Comparison of ENCODE assay signal across 19 cellular contexts in the genomic region with DNA sequence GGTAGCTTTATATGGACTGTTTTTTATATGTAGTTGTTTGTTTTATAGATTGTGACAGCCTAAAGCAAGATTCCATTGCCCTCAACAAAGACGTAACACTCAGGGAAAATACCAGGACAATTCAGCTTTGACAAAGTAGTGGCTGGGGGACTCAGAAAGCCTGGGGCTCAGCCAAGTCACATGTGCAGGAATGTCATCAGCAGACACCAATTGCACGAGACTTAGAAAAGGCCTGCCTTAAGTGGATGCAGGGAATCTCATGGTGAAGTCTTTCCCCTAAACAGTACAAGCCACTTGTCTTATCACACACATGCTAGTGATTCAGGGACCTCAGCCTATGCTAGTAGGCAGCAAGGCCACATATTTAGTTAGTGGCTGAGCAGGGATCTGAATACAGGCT.
A peak's percentile ranks its signal among the peaks of the same experiment; 100 is the strongest.
DNase-seq lines count a peak whose midpoint lies in the region; ATAC-seq and TF ChIP-seq lines count a peak whose summit lies in the region.
"Had no signal": no experiment of that assay in that cellular context is flagged by ENCODE, and none has a peak within 500 bp of the region (broad histone marks: within the 10 kb centered on the region; RNA-seq: fewer than 3 reads in every experiment).

No MANE protein-coding gene starts in this region.

- no peaks in the 10 kb centered on the region for H3K4me1 ChIP-seq in uterus

- H3K27ac ChIP-seq in uterus = peak overlapping the region; percentile 72 to 87
- H3K27ac ChIP-seq: RWPE1 had no signal

- peaks cover 23% of the 10 kb centered on the region for H3K4me1 Mint-ChIP-seq in mesothelial cell of epicardium
- H3K4me1 Mint-ChIP-seq: activated CD4-positive, alpha-beta T cell treated with anti-CD3 and anti-CD28 coated beads, Interleukin-2, amount 10 ng/mL, durations not matched to agents 24 days and 14 days; naive B cell had no signal

- H3K9me3 Mint-ChIP-seq in mesothelial cell of epicardium = peaks cover 3% of the 10 kb centered on the region
- H3K9me3 Mint-ChIP-seq: activated CD4-positive, alpha-beta T cell treated with anti-CD3 and anti-CD28 coated beads, Interleukin-2, amount 10 ng/mL, durations not matched to agents 24 days and 14 days; CD8-positive, alpha-beta T cell; naive B cell; T-helper 2 cell treated with Interferon-gamma antibody and Interleukin-4, amounts not matched to agents 5 μg/mL and 100 μg/mL, for 36 hours had no signal

- H3K36me3 Mint-ChIP-seq in mesothelial cell of epicardium = no peaks in the 10 kb centered on the region
- H3K36me3 Mint-ChIP-seq: CD8-positive, alpha-beta T cell; naive B cell had no signal

- no peak for ATAC-seq in GM21447 (IDR thresholded peaks at IDR 0.05; ENCODE audit: unreplicated experiment)
- ATAC-seq: CD8-positive, alpha-beta T cell; HCT116 had no signal

- no peaks in the 10 kb centered on the region for H3K36me3 ChIP-seq in uterus

- no peaks in the 10 kb centered on the region for H3K27me3 Mint-ChIP-seq in mesothelial cell of epicardium (ENCODE audit: low read depth)

- no peak overlapping the region for H3K4me3 Mint-ChIP-seq in mesothelial cell of epicardium
- H3K4me3 Mint-ChIP-seq: activated CD4-positive, alpha-beta T cell treated with anti-CD3 and anti-CD28 coated beads, Interleukin-2, amount 10 ng/mL, durations not matched to agents 24 days and 14 days; CD8-positive, alpha-beta T cell; naive B cell; T-helper 2 cell treated with Interferon-gamma antibody and Interleukin-4, amounts not matched to agents 5 μg/mL and 100 μg/mL, for 36 hours had no signal

- H3K27me3 ChIP-seq in uterus = no peaks in the 10 kb centered on the region

- H3K4me3 ChIP-seq in uterus = no peak overlapping the region

- intact Hi-C loops in uterus (cut with DNase I; ENCODE audit: low total_unique reads) = no loop called here

- peak overlapping the region; percentile 73 for H3K27ac Mint-ChIP-seq in mesothelial cell of epicardium
- H3K27ac Mint-ChIP-seq: activated CD4-positive, alpha-beta T cell treated with anti-CD3 and anti-CD28 coated beads, Interleukin-2, amount 10 ng/mL, durations not matched to agents 24 days and 14 days; CD8-positive, alpha-beta T cell; naive B cell; T-helper 2 cell treated with Interferon-gamma antibody and Interleukin-4, amounts not matched to agents 5 μg/mL and 100 μg/mL, for 36 hours had no signal

- peak; percentile 76 for DNase-seq in RPMI7951 (ENCODE audit: low read depth)
- DNase-seq in foreskin melanocyte = peak; percentile 97
- DNase-seq in mesothelial cell of epicardium (ENCODE audit: low spot score in 2 of 2, unreplicated experiment in 2 of 2) = no peak
- DNase-seq in uterus = peak; percentile 70 to 75
- no peak for DNase-seq in NCI-H510A (lab: John Stamatoyannopoulos, UW)
- DNase-seq in DMS 273 (lab: John Stamatoyannopoulos, UW; ENCODE audit: unreplicated experiment) = no peak
- DNase-seq: activated CD4-positive, alpha-beta T cell treated with anti-CD3 and anti-CD28 coated beads, Interleukin-2, amount 10 ng/mL, durations not matched to agents 24 days and 14 days; activated T-cell treated with anti-CD3 and anti-CD28 coated beads, Interleukin-2, amount 50 U/mL, for 48 hours; CD8-positive, alpha-beta T cell; dermis blood vessel endothelial cell; naive B cell; NCI-H1694 treated with DMSO at 0.1 percent for 48 hours; NCI-H526; retina; stimulated activated CD4-positive, alpha-beta T cell treated with anti-CD3 and anti-CD28 coated beads, Interleukin-4, amount 100 ng/mL, for 1 hour had no signal

- no peak for TF ChIP-seq POLR2A in uterus (IDR thresholded peaks at IDR 0.05)

- TF ChIP-seq CTCF in mesothelial cell of epicardium (IDR thresholded peaks at IDR 0.05; ENCODE audit: unreplicated experiment) = no peak
- TF ChIP-seq CTCF in uterus (IDR thresholded peaks at IDR 0.05) = no peak

- H3K9me3 ChIP-seq in uterus = no peaks in the 10 kb centered on the region

Comparison
In these comparisons a context has a peak if more than half of its experiments do, and no peak if none do; other contexts are left out.
1. DNase-seq: peak in RPMI7951 (single experiment), foreskin melanocyte (single experiment) and uterus (2 of 2); none in mesothelial cell of epicardium (0 of 2), NCI-H510A (single experiment) and DMS 273 (single experiment).